ENCODE assay signal across 11 cellular contexts in genomic region chr6:156949376-156949775, GRCh38.
DNase-seq lines count a peak whose midpoint lies in the region; ATAC-seq and TF ChIP-seq lines count a peak whose summit lies in the region.
"Had no signal": no experiment of that assay in that cellular context is flagged by ENCODE, and none has a peak within 500 bp of the region (broad histone marks: within the 10 kb centered on the region; RNA-seq: fewer than 3 reads in every experiment).

No MANE protein-coding gene starts in this region.

- peak overlapping the region; percentile 59 to 74 for H3K27ac ChIP-seq in lung (ENCODE audit: low read depth in 1 of 2, low read length in 1 of 2)
- H3K27ac ChIP-seq: parathyroid adenoma had no signal

- H3K9me3 Mint-ChIP-seq in chondrocyte (ENCODE audit: low read depth) = no peaks in the 10 kb centered on the region

- peaks cover 5 to 23% of the 10 kb centered on the region in 2 donors for H3K4me1 ChIP-seq in lung (ENCODE audit: control insufficient read depth in 2 of 2, insufficient read depth in 2 of 2, low read length in 2 of 2)

- peak overlapping the region; percentile 71 for H3K27ac Mint-ChIP-seq in chondrocyte (ENCODE audit: unreplicated experiment)
- H3K27ac Mint-ChIP-seq: activated naive CD8-positive, alpha-beta T cell had no signal

- no peaks in the 10 kb centered on the region for H3K36me3 ChIP-seq in lung (ENCODE audit: control insufficient read depth in 2 of 2, insufficient read depth in 2 of 2, low read length in 2 of 2)

- DNase-seq in AG10803 (ENCODE audit: low read depth) (peak; percentile 69), LoVo (ENCODE audit: low spot score) (peak; percentile 49), chondrocyte (ENCODE audit: low spot score) (no peak), lung (ENCODE audit: low spot score) (peak; percentile 42), SKM-1 treated with dmso at 0.1 percent for 144 hours (lab: John Stamatoyannopoulos, UW; ENCODE audit: unreplicated experiment) (no peak)
- DNase-seq: NCI-H2081 had no signal

- H3K36me3 Mint-ChIP-seq in chondrocyte (ENCODE audit: low read depth) = no peaks in the 10 kb centered on the region
- H3K36me3 Mint-ChIP-seq: activated naive CD8-positive, alpha-beta T cell had no signal

- H3K27me3 Mint-ChIP-seq in chondrocyte (ENCODE audit: low read depth) = no peaks in the 10 kb centered on the region
- H3K27me3 Mint-ChIP-seq: activated naive CD8-positive, alpha-beta T cell had no signal

- no peak overlapping the region for H3K4me3 Mint-ChIP-seq in chondrocyte (ENCODE audit: unreplicated experiment)
- H3K4me3 Mint-ChIP-seq: activated naive CD8-positive, alpha-beta T cell had no signal

- H3K4me3 ChIP-seq in AG10803 (ENCODE audit: low read length) = no peak overlapping the region
- H3K4me3 ChIP-seq in lung = no peak overlapping the region

- peak; percentile 61 for ATAC-seq in lung (ENCODE audit: insufficient read depth, low FRiP score)
- no peak for ATAC-seq in HG03469 (IDR thresholded peaks at IDR 0.05; ENCODE audit: unreplicated experiment)
- ATAC-seq in GM21576 (IDR thresholded peaks at IDR 0.05; ENCODE audit: unreplicated experiment) = no peak
- no peak for ATAC-seq in GM19023 (IDR thresholded peaks at IDR 0.05; ENCODE audit: unreplicated experiment)

- TF ChIP-seq CTCF in AG10803 (conservative IDR thresholded peaks at IDR 0.05; ENCODE audit: low read length) (no peak), chondrocyte (IDR thresholded peaks at IDR 0.05) (no peak), lung (IDR thresholded peaks at IDR 0.05; ENCODE audit: control extremely low read depth, extremely low read depth) (no peak)

- H3K9me3 ChIP-seq in lung (ENCODE audit: control insufficient read depth in 2 of 2, insufficient read depth in 1 of 2, low read length in 1 of 2) = no peaks in the 10 kb centered on the region

- H3K27me3 ChIP-seq in lung (ENCODE audit: control insufficient read depth, insufficient read depth) = no peaks in the 10 kb centered on the region

- peaks cover 70% of the 10 kb centered on the region for H3K4me1 Mint-ChIP-seq in chondrocyte (ENCODE audit: low read depth)

- WGBS in lung, 2 donors = 49 to 77% methylated on average over 2 of the region's 2 CpGs

Comparison
In these comparisons a context has a peak if more than half of its experiments do, and no peak if none do; other contexts are left out.
1. DNase-seq: peak in AG10803 (single experiment), LoVo (single experiment) and lung (single experiment); none in chondrocyte (single experiment) and SKM-1 treated with dmso at 0.1 percent for 144 hours (single experiment).